ENCODE assay signal across 8 cellular contexts in the genomic region with DNA sequence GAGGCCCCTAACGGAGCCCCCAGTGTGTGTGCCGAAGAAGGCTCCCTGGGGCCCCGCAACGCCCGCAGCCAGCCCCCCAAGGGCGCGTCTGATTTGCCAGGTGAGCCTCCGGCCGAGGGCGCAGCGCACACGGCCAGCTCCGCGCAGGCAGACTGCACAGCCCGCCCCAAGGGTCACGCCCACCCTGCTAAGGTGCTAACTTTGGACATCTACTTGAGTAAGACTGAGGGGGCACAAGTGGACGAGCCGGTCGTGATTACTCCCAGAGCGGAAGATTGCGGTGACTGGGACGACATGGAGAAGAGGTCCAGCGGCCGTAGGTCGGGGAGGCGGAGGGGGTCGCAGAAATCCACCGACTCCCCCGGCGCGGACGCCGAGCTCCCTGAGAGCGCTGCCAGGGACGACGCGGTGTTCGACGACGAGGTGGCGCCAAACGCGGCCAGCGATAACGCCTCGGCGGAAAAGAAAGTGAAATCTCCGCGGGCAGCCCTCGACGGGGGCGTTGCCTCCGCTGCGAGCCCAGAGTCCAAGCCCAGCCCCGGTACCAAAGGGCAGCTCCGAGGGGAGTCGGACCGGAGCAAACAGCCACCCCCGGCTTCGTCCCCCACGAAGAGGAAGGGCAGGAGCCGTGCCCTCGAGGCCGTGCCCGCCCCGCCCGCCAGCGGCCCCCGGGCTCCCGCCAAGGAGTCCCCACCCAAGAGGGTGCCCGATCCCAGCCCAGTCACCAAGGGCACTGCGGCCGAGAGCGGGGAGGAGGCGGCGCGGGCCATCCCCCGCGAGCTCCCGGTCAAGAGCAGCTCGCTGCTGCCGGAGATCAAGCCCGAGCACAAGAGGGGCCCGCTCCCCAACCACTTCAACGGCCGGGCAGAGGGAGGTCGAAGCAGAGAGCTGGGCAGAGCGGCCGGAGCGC.
DNase-seq lines count a peak whose midpoint lies in the region; ATAC-seq and TF ChIP-seq lines count a peak whose summit lies in the region.

No MANE protein-coding gene starts in this region.

- no peaks in the 10 kb centered on the region for H3K79me2 ChIP-seq in smooth muscle cell (ENCODE audit: low read depth)

- peaks cover 82% of the 10 kb centered on the region for H3K27me3 ChIP-seq in smooth muscle cell (ENCODE audit: low read depth)

- no peaks in the 10 kb centered on the region for H3K36me3 ChIP-seq in smooth muscle cell (ENCODE audit: low read depth)

- WGBS in smooth muscle cell (ENCODE audit: low lambda C conversion rate): 3% methylated on average over 86 of the region's 90 CpGs

- H3K27ac ChIP-seq in smooth muscle cell (ENCODE audit: low read depth): no peak overlapping the region

- H3K4me3 ChIP-seq in astrocyte of the cerebellum (ENCODE audit: low read depth, low read length) (peak overlapping the region; percentile 74), iPS-18c (ENCODE audit: insufficient read depth, low read depth, low read length) (peak overlapping the region; percentile 58), smooth muscle cell (peak overlapping the region; percentile 60)

- peak overlapping the region; percentile 26 for H3K9ac ChIP-seq in smooth muscle cell (ENCODE audit: low read depth)

- H2AFZ ChIP-seq in smooth muscle cell (ENCODE audit: low read depth): peak overlapping the region; percentile 73

- H3K9me3 ChIP-seq in iPS-18c (ENCODE audit: control insufficient read depth, insufficient read depth, low read length) (no peaks in the 10 kb centered on the region), smooth muscle cell (replicated peaks; ENCODE audit: low read depth) (no peaks in the 10 kb centered on the region)

- H3F3A ChIP-seq in smooth muscle cell (ENCODE audit: low read depth): peaks cover 3% of the 10 kb centered on the region

- in situ Hi-C loops in astrocyte of the cerebellum (cut with HindIII; ENCODE audit: low sequenced_read_pairs): no loop called here

- no peaks in the 10 kb centered on the region for H4K20me1 ChIP-seq in smooth muscle cell (ENCODE audit: low read depth)

- H3K4me1 ChIP-seq in smooth muscle cell (ENCODE audit: low read depth): peaks cover 22% of the 10 kb centered on the region

- peak overlapping the region; percentile 90 for H3K4me2 ChIP-seq in smooth muscle cell

- peak; percentile 53 for ATAC-seq in GM19467 (IDR thresholded peaks at IDR 0.05; ENCODE audit: unreplicated experiment)
- ATAC-seq in HG03558 (IDR thresholded peaks at IDR 0.05; ENCODE audit: extremely low read depth, unreplicated experiment): peak; percentile 33

- DNase-seq in COLO668 (lab: John Stamatoyannopoulos, UW; ENCODE audit: unreplicated experiment) (peak; percentile 53), SW480 (ENCODE audit: low spot score) (peak; percentile 5), astrocyte of the cerebellum (ENCODE audit: low read depth) (no peak), smooth muscle cell (lab: John Stamatoyannopoulos, UW; ENCODE audit: unreplicated experiment) (no peak), NCI-H524 treated with DMSO at 0.1 percent for 48 hours (lab: John Stamatoyannopoulos, UW) (no peak)

- no peak for TF ChIP-seq CTCF in astrocyte of the cerebellum (IDR thresholded peaks at IDR 0.05; ENCODE audit: low read depth, low read length, missing control alignments)
- no peak for TF ChIP-seq CTCF in smooth muscle cell (IDR thresholded peaks at IDR 0.05; ENCODE audit: borderline replicate concordance, insufficient read depth, poor library complexity, severe bottlenecking)

Comparison
In these comparisons a context has a peak if more than half of its experiments do, and no peak if none do; other contexts are left out.
1. DNase-seq: peak in COLO668 (single experiment) and SW480 (single experiment); none in astrocyte of the cerebellum (single experiment), smooth muscle cell (single experiment) and NCI-H524 treated with DMSO at 0.1 percent for 48 hours (single experiment).
2. Peak in every context shown above with its lines, with median percentiles within 50 percentile points of each other: H3K4me3 ChIP-seq.